ENCODE assay signal across 1 cellular context in genomic region chr9:129224618-129225017, GRCh38.
TF ChIP-seq lines count a peak whose summit lies in the region.

No MANE protein-coding gene starts in this region.

TF ChIP-seq in WTC11, 78 proteins besides CTCF, POLR2A, EP300 and RAD21 (continued from another document):
- TF ChIP-seq, protein P1, sequence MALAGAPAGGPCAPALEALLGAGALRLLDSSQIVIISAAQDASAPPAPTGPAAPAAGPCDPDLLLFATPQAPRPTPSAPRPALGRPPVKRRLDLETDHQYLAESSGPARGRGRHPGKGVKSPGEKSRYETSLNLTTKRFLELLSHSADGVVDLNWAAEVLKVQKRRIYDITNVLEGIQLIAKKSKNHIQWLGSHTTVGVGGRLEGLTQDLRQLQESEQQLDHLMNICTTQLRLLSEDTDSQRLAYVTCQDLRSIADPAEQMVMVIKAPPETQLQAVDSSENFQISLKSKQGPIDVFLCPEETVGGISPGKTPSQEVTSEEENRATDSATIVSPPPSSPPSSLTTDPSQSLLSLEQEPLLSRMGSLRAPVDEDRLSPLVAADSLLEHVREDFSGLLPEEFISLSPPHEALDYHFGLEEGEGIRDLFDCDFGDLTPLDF (CRISPR knock-in tag; IDR thresholded peaks at IDR 0.05) = no peak
- TF ChIP-seq TCF7 (CRISPR knock-in tag; IDR thresholded peaks at IDR 0.05; ENCODE audit: low read depth) (no peak), ZNF138 (CRISPR knock-in tag; conservative IDR thresholded peaks at IDR 0.05) (no peak), FOXJ3 (CRISPR knock-in tag; IDR thresholded peaks at IDR 0.05; ENCODE audit: borderline replicate concordance) (no peak), NR1H2 (CRISPR knock-in tag; IDR thresholded peaks at IDR 0.05) (no peak), SP1 (CRISPR knock-in tag; conservative IDR thresholded peaks at IDR 0.05) (no peak), RORB (CRISPR knock-in tag; IDR thresholded peaks at IDR 0.05) (no peak), HMGXB4 (CRISPR knock-in tag; IDR thresholded peaks at IDR 0.05) (no peak)
- TF ChIP-seq, protein P2, sequence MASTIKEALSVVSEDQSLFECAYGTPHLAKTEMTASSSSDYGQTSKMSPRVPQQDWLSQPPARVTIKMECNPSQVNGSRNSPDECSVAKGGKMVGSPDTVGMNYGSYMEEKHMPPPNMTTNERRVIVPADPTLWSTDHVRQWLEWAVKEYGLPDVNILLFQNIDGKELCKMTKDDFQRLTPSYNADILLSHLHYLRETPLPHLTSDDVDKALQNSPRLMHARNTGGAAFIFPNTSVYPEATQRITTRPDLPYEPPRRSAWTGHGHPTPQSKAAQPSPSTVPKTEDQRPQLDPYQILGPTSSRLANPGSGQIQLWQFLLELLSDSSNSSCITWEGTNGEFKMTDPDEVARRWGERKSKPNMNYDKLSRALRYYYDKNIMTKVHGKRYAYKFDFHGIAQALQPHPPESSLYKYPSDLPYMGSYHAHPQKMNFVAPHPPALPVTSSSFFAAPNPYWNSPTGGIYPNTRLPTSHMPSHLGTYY (CRISPR knock-in tag; IDR thresholded peaks at IDR 0.05) = no peak
- TF ChIP-seq, protein P3, sequence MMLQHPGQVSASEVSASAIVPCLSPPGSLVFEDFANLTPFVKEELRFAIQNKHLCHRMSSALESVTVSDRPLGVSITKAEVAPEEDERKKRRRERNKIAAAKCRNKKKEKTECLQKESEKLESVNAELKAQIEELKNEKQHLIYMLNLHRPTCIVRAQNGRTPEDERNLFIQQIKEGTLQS (CRISPR knock-in tag; conservative IDR thresholded peaks at IDR 0.05) = no peak
- TF ChIP-seq, protein P4, sequence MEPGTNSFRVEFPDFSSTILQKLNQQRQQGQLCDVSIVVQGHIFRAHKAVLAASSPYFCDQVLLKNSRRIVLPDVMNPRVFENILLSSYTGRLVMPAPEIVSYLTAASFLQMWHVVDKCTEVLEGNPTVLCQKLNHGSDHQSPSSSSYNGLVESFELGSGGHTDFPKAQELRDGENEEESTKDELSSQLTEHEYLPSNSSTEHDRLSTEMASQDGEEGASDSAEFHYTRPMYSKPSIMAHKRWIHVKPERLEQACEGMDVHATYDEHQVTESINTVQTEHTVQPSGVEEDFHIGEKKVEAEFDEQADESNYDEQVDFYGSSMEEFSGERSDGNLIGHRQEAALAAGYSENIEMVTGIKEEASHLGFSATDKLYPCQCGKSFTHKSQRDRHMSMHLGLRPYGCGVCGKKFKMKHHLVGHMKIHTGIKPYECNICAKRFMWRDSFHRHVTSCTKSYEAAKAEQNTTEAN (CRISPR knock-in tag; IDR thresholded peaks at IDR 0.05) = no peak
